In genomic region chr9:136843159-136843800, GRCh38 we compare ENCODE assay signal across 1 cellular context.
TF ChIP-seq lines count a peak whose summit lies in the region.

No MANE protein-coding gene starts in this region.

TF ChIP-seq in K562, 482 proteins besides CTCF, POLR2A, EP300 and RAD21:
- TF ChIP-seq POLR2G (IDR thresholded peaks at IDR 0.05; ENCODE audit: low read depth, low read length) = peak; percentile 73
